ENCODE assay signal across 8 cellular contexts in the genomic region with DNA sequence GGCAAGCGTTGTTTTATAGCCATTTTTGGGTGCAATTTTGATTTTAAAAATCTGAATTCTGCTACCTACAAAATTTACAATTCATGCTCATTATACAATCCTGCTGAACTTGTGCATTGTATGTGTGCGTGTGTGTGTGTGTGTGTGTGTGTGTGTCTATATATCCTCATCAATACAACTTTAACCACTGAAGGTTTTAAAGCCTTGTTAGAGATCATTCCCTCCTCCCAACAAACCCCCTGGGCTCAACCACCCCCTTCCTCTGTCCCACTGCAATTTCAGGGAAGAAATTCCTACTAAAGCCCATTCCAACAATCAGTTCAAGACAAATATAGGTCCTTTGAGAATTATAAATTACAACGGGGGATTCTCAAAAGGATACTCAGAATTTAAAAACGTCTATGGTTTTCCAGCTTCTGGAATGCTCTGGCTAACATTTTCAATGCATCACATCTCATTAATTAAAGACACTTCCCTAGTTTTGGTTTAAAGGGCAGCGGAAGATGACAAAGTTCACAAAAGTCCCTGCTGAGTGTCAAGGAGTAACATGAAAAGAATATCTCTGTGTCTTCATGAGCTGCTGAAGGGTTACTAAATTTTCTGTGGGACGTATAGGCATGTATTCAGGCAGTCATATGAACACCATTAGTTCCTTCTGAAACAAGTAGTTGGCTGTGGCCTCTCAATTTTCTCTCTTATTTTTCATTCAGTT. TPM values are rescaled to one million over a fixed set of nuclear protein-coding genes. Genes with fewer than 3 reads are reported as not detected.
DNase-seq lines count a peak whose midpoint lies in the region; ATAC-seq and TF ChIP-seq lines count a peak whose summit lies in the region.

No MANE protein-coding gene starts in this region.

- TF ChIP-seq POLR2A in HCT116 (IDR thresholded peaks at IDR 0.05; ENCODE audit: borderline replicate concordance, extremely low read depth, insufficient read depth, insufficient read length) (no peak), heart left ventricle (IDR thresholded peaks at IDR 0.05) (no peak)

- CTCF ChIA-PET in HCT116 (lab: Charles Lee) = interaction anchor here (0.6 to 1.5 kb wide), 2 partner anchors 104 to 261 kb away, joined by 3 to 5 read pairs; no protein-coding TSS in a partner anchor

- DNase-seq in HCT116 (ENCODE audit: low read depth, low spot score) (no peak), heart left ventricle (no peak), T-helper 9 cell (no peak)

- BruUV-seq in HCT116 (replicated peaks; lab: Mats Ljungman, UMichigan) = no TSS peak

- H3K79me2 ChIP-seq in HCT116 (ENCODE audit: insufficient read depth, low read length) = no peaks in the 10 kb centered on the region; the same call in 1 of the 2 replicates

- TF ChIP-seq CTCF in HCT116 (IDR thresholded peaks at IDR 0.05 in 2 of 3, conservative IDR thresholded peaks at IDR 0.05 in 1 of 3; ENCODE audit: borderline replicate concordance in 1 of 3, insufficient read depth in 1 of 3, low read depth in 2 of 3, low read length in 2 of 3) (no peak), WI38 (IDR thresholded peaks at IDR 0.05; ENCODE audit: low read depth, low read length) (no peak), heart left ventricle (IDR thresholded peaks at IDR 0.05) (no peak)

- peaks cover 7 to 27% of the 10 kb centered on the region in 2 experiments; a peak in 3 of 4 replicates for H3K4me1 ChIP-seq in HCT116 (ENCODE audit: control insufficient read depth in 1 of 2, insufficient read depth in 2 of 2, low read length in 2 of 2)
- H3K4me1 ChIP-seq in heart left ventricle = peaks cover 0 to 16% (median 1%) of the 10 kb centered on the region in 12 donors
- peaks cover 11% of the 10 kb centered on the region for H3K4me1 ChIP-seq in skeletal muscle satellite cell (ENCODE audit: control insufficient read depth, insufficient read depth, low read length)

- 21 to 35% (median 26%) methylated on average over 6 of the region's 6 CpGs for WGBS in heart left ventricle, 4 donors

- peak overlapping the region; percentile 90 for H2AFZ ChIP-seq in HCT116 (ENCODE audit: low read depth, low read length, poor library complexity, severe bottlenecking)

- no peaks in the 10 kb centered on the region for H3K27me3 ChIP-seq in HCT116 (ENCODE audit: insufficient read depth, low read length)
- no peaks in the 10 kb centered on the region for H3K27me3 ChIP-seq in heart left ventricle
- no peaks in the 10 kb centered on the region for H3K27me3 ChIP-seq in skeletal muscle satellite cell (ENCODE audit: control insufficient read depth, insufficient read depth, low read length)

- H4K20me1 ChIP-seq in HCT116 (ENCODE audit: insufficient read depth) = no peaks in the 10 kb centered on the region

- peak overlapping the region; percentile 82 for H3K4me2 ChIP-seq in HCT116 (ENCODE audit: low read length)
- peak overlapping the region; percentile 71 for H3K4me2 ChIP-seq in skeletal muscle satellite cell (ENCODE audit: low read length)

- H3K9me3 ChIP-seq in HCT116 (ENCODE audit: control insufficient read depth in 1 of 2, insufficient read depth in 1 of 2, low read depth in 1 of 2, low read length in 2 of 2) = no peaks in the 10 kb centered on the region
- no peaks in the 10 kb centered on the region for H3K9me3 ChIP-seq in heart left ventricle
- H3K9me3 ChIP-seq in skeletal muscle satellite cell (replicated peaks; ENCODE audit: low read length) = no peaks in the 10 kb centered on the region

- H3K9ac ChIP-seq in HCT116 (ENCODE audit: low read length) (peak overlapping the region; percentile 58), skeletal muscle satellite cell (ENCODE audit: low read depth, low read length) (peak overlapping the region; percentile 61)

- RAD21 ChIA-PET in HCT116 (lab: Charles Lee; ENCODE audit: low non-redundant PET in 1 of 2, low total read pairs in 2 of 2, uncharacterized antibody in 2 of 2, unreplicated experiment in 2 of 2) = interaction anchor here in 1 of 2 experiments (1.0 kb wide), 1 partner anchor 216 kb away, joined by 4 read pairs; no protein-coding TSS in a partner anchor

- no peaks in the 10 kb centered on the region for H3K9me2 ChIP-seq in HCT116 (ENCODE audit: insufficient read depth)

- POLR2A ChIA-PET in HCT116 (lab: Charles Lee) = interaction anchor here (0.7 to 0.8 kb wide), 2 partner anchors 8 to 544 kb away, joined by 3 read pairs; no protein-coding TSS in a partner anchor

- intact Hi-C loops in HCT116 (cut with micrococcal nuclease) (no loop called here), heart left ventricle (cut with DNase I) (loop anchor here in 5 of 10 donors (10.0 kb wide), 3 partner anchors 101 to 829 kb away; no protein-coding TSS in a partner anchor)

- no peak for TF ChIP-seq RAD21 in HCT116 (IDR thresholded peaks at IDR 0.05; ENCODE audit: low read depth)

- H3K27ac ChIP-seq in HCT116 (ENCODE audit: low read depth, low read length) = peak overlapping the region; percentile 43
- peak overlapping the region in 1 of 12 donors; percentile 79 for H3K27ac ChIP-seq in heart left ventricle

- ATAC-seq in HCT116 = peak; percentile 57
- peak in 2 of 4 donors; percentile 13 to 19 for ATAC-seq in heart left ventricle
- no peak for ATAC-seq in GM18909 (IDR thresholded peaks at IDR 0.05; ENCODE audit: poor library complexity, unreplicated experiment)
- no peak for ATAC-seq in HG02970 (IDR thresholded peaks at IDR 0.05; ENCODE audit: low FRiP score, unreplicated experiment)
- no peak for ATAC-seq in GM21367 (IDR thresholded peaks at IDR 0.05; ENCODE audit: unreplicated experiment)

- H3K4me3 ChIP-seq in HCT116 (replicated peaks in 1 of 2; ENCODE audit: low read depth in 1 of 2, low read length in 2 of 2) (peak overlapping the region; percentile 52 to 67), WI38 (ENCODE audit: low read depth, low read length) (peak overlapping the region; percentile 81), heart left ventricle (peak overlapping the region; percentile 15 to 59 (median 49)), skeletal muscle satellite cell (ENCODE audit: low read length) (peak overlapping the region; percentile 56)

- no peaks in the 10 kb centered on the region for H3K36me3 ChIP-seq in HCT116 (ENCODE audit: control insufficient read depth in 1 of 2, insufficient read depth in 2 of 2, low read length in 2 of 2)
- H3K36me3 ChIP-seq in heart left ventricle = no peaks in the 10 kb centered on the region
- H3K36me3 ChIP-seq in skeletal muscle satellite cell (ENCODE audit: insufficient read depth, low read length) = no peaks in the 10 kb centered on the region

TF ChIP-seq in HCT116, 20 proteins besides CTCF, POLR2A, EP300 and RAD21:
- no peak for TF ChIP-seq EZH2phosphoT487 (IDR thresholded peaks at IDR 0.05; ENCODE audit: borderline replicate concordance)
- no peak for TF ChIP-seq SIN3A (IDR thresholded peaks at IDR 0.05; ENCODE audit: low read depth)
- TF ChIP-seq EGR1 (IDR thresholded peaks at IDR 0.05; ENCODE audit: low read depth) = no peak
- no peak for TF ChIP-seq JUND (IDR thresholded peaks at IDR 0.05)
- no peak for TF ChIP-seq EZH2 (IDR thresholded peaks at IDR 0.05)
- no peak for TF ChIP-seq POLR2AphosphoS5 (IDR thresholded peaks at IDR 0.05; ENCODE audit: low read depth, low read length)
- TF ChIP-seq, protein P1, sequence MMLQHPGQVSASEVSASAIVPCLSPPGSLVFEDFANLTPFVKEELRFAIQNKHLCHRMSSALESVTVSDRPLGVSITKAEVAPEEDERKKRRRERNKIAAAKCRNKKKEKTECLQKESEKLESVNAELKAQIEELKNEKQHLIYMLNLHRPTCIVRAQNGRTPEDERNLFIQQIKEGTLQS (IDR thresholded peaks at IDR 0.05) = no peak
- TF ChIP-seq ZNF274 (IDR thresholded peaks at IDR 0.05; ENCODE audit: low read depth, low read length) = no peak
- TF ChIP-seq CEBPB (IDR thresholded peaks at IDR 0.05; ENCODE audit: low read depth) = no peak
- no peak for TF ChIP-seq YY1 (IDR thresholded peaks at IDR 0.05; ENCODE audit: extremely low read depth, insufficient replicate concordance, low read depth, low read length)
- TF ChIP-seq, protein P2, sequence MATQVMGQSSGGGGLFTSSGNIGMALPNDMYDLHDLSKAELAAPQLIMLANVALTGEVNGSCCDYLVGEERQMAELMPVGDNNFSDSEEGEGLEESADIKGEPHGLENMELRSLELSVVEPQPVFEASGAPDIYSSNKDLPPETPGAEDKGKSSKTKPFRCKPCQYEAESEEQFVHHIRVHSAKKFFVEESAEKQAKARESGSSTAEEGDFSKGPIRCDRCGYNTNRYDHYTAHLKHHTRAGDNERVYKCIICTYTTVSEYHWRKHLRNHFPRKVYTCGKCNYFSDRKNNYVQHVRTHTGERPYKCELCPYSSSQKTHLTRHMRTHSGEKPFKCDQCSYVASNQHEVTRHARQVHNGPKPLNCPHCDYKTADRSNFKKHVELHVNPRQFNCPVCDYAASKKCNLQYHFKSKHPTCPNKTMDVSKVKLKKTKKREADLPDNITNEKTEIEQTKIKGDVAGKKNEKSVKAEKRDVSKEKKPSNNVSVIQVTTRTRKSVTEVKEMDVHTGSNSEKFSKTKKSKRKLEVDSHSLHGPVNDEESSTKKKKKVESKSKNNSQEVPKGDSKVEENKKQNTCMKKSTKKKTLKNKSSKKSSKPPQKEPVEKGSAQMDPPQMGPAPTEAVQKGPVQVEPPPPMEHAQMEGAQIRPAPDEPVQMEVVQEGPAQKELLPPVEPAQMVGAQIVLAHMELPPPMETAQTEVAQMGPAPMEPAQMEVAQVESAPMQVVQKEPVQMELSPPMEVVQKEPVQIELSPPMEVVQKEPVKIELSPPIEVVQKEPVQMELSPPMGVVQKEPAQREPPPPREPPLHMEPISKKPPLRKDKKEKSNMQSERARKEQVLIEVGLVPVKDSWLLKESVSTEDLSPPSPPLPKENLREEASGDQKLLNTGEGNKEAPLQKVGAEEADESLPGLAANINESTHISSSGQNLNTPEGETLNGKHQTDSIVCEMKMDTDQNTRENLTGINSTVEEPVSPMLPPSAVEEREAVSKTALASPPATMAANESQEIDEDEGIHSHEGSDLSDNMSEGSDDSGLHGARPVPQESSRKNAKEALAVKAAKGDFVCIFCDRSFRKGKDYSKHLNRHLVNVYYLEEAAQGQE (IDR thresholded peaks at IDR 0.05; ENCODE audit: low read depth) = no peak
- no peak for TF ChIP-seq FOSL1 (IDR thresholded peaks at IDR 0.05; ENCODE audit: low read depth)

RNA-seq across cellular contexts. Expression of a gene that starts 0.9 kb away (rescaled TPM):
- total RNA-seq in HCT116 (2021; ENCODE audit: unreplicated experiment) = 14.2 TPM
- 3.7 TPM in 2 replicates for polyA plus RNA-seq in HCT116 (2012)
- total RNA-seq in heart left ventricle = 1 to 10 TPM in 8 of 9 donors, under 1 TPM in 1; 0.32 to 6.6 (median 1.5) TPM
- polyA plus RNA-seq in heart left ventricle = under 1 TPM; 0.30 to 0.39 TPM
- total RNA-seq in skeletal muscle satellite cell (2012; rRNA removed) = 1.3 and 1.5 TPM in 2 replicates
